ENCODE assay signal across 1 cellular context in genomic region chr2:218999881-219000568, GRCh38.
TF ChIP-seq lines count a peak whose summit lies in the region.

No MANE protein-coding gene starts in this region.

TF ChIP-seq in HepG2, 621 proteins besides CTCF, POLR2A, EP300 and RAD21:
- TF ChIP-seq TRIM24 (CRISPR knock-in tag; IDR thresholded peaks at IDR 0.05) (no peak), STAT5B (CRISPR knock-in tag; IDR thresholded peaks at IDR 0.05) (no peak), GABPA (IDR thresholded peaks at IDR 0.05; ENCODE audit: low read depth, low read length) (peak; percentile 15; the same call in 1 of the 2 replicates), GABPA (CRISPR knock-in tag; IDR thresholded peaks at IDR 0.05; ENCODE audit: low read depth) (no peak), ZNF891 (CRISPR knock-in tag; IDR thresholded peaks at IDR 0.05) (no peak)
TF ChIP-seq in HepG2: peak in this region for 1.
